ENCODE assay signal across 19 cellular contexts in the genomic region with DNA sequence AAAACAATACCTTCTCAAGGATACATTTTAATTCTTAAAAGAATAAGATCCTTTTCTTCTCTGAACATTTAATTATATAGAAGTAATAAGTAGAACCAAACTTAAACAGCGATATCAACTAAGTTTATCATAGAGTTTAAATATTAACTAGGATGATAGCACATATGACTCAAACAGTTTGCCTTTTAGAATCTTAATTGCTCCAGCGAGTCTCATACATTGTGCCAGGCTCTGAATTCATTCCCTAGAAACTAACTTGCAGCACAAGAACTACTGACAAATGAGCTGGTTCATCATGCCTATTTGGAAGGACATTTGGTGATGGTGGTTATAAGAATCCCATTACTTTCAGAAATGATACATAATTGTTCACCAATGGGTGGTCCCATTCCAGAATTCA.
DNase-seq lines count a peak whose midpoint lies in the region; ATAC-seq and TF ChIP-seq lines count a peak whose summit lies in the region.
"Had no signal": no experiment of that assay in that cellular context is flagged by ENCODE, and none has a peak within 500 bp of the region (broad histone marks: within the 10 kb centered on the region; RNA-seq: fewer than 3 reads in every experiment).

No MANE protein-coding gene starts in this region.

- H3K4me1 Mint-ChIP-seq in naive thymus-derived CD4-positive, alpha-beta T cell: no peaks in the 10 kb centered on the region
- H3K4me1 Mint-ChIP-seq: B cell had no signal

- no peaks in the 10 kb centered on the region for H3K27me3 ChIP-seq in naive thymus-derived CD4-positive, alpha-beta T cell (ENCODE audit: control insufficient read depth in 2 of 2, insufficient read depth in 2 of 2, low read length in 2 of 2)
- H3K27me3 ChIP-seq: BLaER1 treated with 17β-estradiol and CSF1 and Interleukin-3, amounts not matched to agents 10 nM and 100 nM had no signal

- no peak overlapping the region for H3K27ac ChIP-seq in naive thymus-derived CD4-positive, alpha-beta T cell (ENCODE audit: low read depth, low read length)
- H3K27ac ChIP-seq: 22Rv1; A549; BLaER1 treated with 17β-estradiol and CSF1 and Interleukin-3, amounts not matched to agents 10 nM and 100 nM; C4-2B had no signal

- POLR2A ChIA-PET in naive thymus-derived CD4-positive, alpha-beta T cell (lab: Charles Lee): no interaction called here

- peaks cover 0 to 4% (median 2%) of the 10 kb centered on the region in 11 donors for H3K9me3 Mint-ChIP-seq in naive thymus-derived CD4-positive, alpha-beta T cell

- no peaks in the 10 kb centered on the region for H3K36me3 Mint-ChIP-seq in naive thymus-derived CD4-positive, alpha-beta T cell
- H3K36me3 Mint-ChIP-seq: CD8-positive, alpha-beta T cell had no signal

- no peaks in the 10 kb centered on the region for H3K9me3 ChIP-seq in mucosa of descending colon
- H3K9me3 ChIP-seq in naive thymus-derived CD4-positive, alpha-beta T cell (ENCODE audit: control insufficient read depth in 2 of 3, low read length in 3 of 3): no peaks in the 10 kb centered on the region
- H3K9me3 ChIP-seq: A549; BLaER1 treated with 17β-estradiol and CSF1 and Interleukin-3, amounts not matched to agents 10 nM and 100 nM; Caco-2 had no signal

- H3K27me3 Mint-ChIP-seq in naive thymus-derived CD4-positive, alpha-beta T cell: no peaks in the 10 kb centered on the region
- H3K27me3 Mint-ChIP-seq: B cell; CD4-positive, alpha-beta T cell had no signal

- H3K4me1 ChIP-seq in mucosa of descending colon (ENCODE audit: low read depth): peaks cover 8% of the 10 kb centered on the region
- H3K4me1 ChIP-seq in naive thymus-derived CD4-positive, alpha-beta T cell (ENCODE audit: control insufficient read depth in 2 of 2, insufficient read depth in 2 of 2, low read length in 2 of 2): no peaks in the 10 kb centered on the region
- H3K4me1 ChIP-seq: A549; BLaER1 treated with 17β-estradiol and CSF1 and Interleukin-3, amounts not matched to agents 10 nM and 100 nM; Caco-2 had no signal

- intact Hi-C loops in mucosa of descending colon (cut with DNase I, micrococcal nuclease): no loop called here
- intact Hi-C loops in naive thymus-derived CD4-positive, alpha-beta T cell (cut with micrococcal nuclease): no loop called here

- no peak overlapping the region for H3K4me3 Mint-ChIP-seq in naive thymus-derived CD4-positive, alpha-beta T cell
- H3K4me3 Mint-ChIP-seq: B cell; CD4-positive, alpha-beta T cell; CD8-positive, alpha-beta T cell had no signal

- H3K4me3 ChIP-seq in mucosa of descending colon: no peak overlapping the region
- H3K4me3 ChIP-seq in naive thymus-derived CD4-positive, alpha-beta T cell (ENCODE audit: low read length): no peak overlapping the region
- H3K4me3 ChIP-seq: A549; BLaER1 treated with 17β-estradiol and CSF1 and Interleukin-3, amounts not matched to agents 10 nM and 100 nM had no signal

- no peak for TF ChIP-seq CTCF in mucosa of descending colon (IDR thresholded peaks at IDR 0.05)

- CTCF ChIA-PET in naive thymus-derived CD4-positive, alpha-beta T cell (lab: Charles Lee): no interaction called here

- H3K36me3 ChIP-seq in mucosa of descending colon (ENCODE audit: low read depth): no peaks in the 10 kb centered on the region
- H3K36me3 ChIP-seq in naive thymus-derived CD4-positive, alpha-beta T cell (ENCODE audit: control insufficient read depth in 2 of 3, insufficient read depth in 3 of 3, low read length in 3 of 3): no peaks in the 10 kb centered on the region
- H3K36me3 ChIP-seq: BLaER1 treated with 17β-estradiol and CSF1 and Interleukin-3, amounts not matched to agents 10 nM and 100 nM had no signal

- no peak overlapping the region for H3K27ac Mint-ChIP-seq in naive thymus-derived CD4-positive, alpha-beta T cell
- H3K27ac Mint-ChIP-seq: B cell; CD4-positive, alpha-beta T cell; CD8-positive, alpha-beta T cell had no signal

- peak; percentile 32 for DNase-seq in DMS53 (lab: John Stamatoyannopoulos, UW)
- DNase-seq in DMS53 treated with DMSO at 0.1 percent for 48 hours (lab: John Stamatoyannopoulos, UW; ENCODE audit: unreplicated experiment): no peak
- DNase-seq in kidney tubule cell (ENCODE audit: low spot score): peak; percentile 8
- peak in 1 of 3 donors; percentile 15 for DNase-seq in mucosa of descending colon
- no peak for DNase-seq in NCI-H2081 treated with DMSO at 0.1 percent for 48 hours (lab: John Stamatoyannopoulos, UW)
- DNase-seq in naive thymus-derived CD4-positive, alpha-beta T cell: no peak
- DNase-seq: AML-193; Caco-2; Calu3; CD4-positive, alpha-beta T cell; CD8-positive, alpha-beta T cell; DMS79 treated with DMSO at 0.1 percent for 48 hours; GF-D8 had no signal

- ATAC-seq in mucosa of descending colon: peak; percentile 89
- ATAC-seq in GM21526 (IDR thresholded peaks at IDR 0.05; ENCODE audit: low FRiP score, unreplicated experiment): no peak
- no peak for ATAC-seq in naive thymus-derived CD4-positive, alpha-beta T cell
- ATAC-seq: A549; CD8-positive, alpha-beta T cell had no signal

Comparison
In these comparisons a context has a peak if more than half of its experiments do, and no peak if none do; other contexts are left out.
1. DNase-seq: peak in DMS53 (single experiment) and kidney tubule cell (single experiment); none in DMS53 treated with DMSO at 0.1 percent for 48 hours (single experiment), NCI-H2081 treated with DMSO at 0.1 percent for 48 hours (single experiment) and naive thymus-derived CD4-positive, alpha-beta T cell (0 of 9).